ENCODE assay signal across 1 cellular context in genomic region chr12:52243774-52244614, GRCh38.
TF ChIP-seq lines count a peak whose summit lies in the region.

No MANE protein-coding gene starts in this region.

TF ChIP-seq in HepG2, 621 proteins besides CTCF, POLR2A, EP300 and RAD21:
- no peak for TF ChIP-seq E2F2 (CRISPR knock-in tag; IDR thresholded peaks at IDR 0.05; ENCODE audit: borderline replicate concordance)
- TF ChIP-seq PHF8 (CRISPR knock-in tag; IDR thresholded peaks at IDR 0.05), result no peak
- TF ChIP-seq FOSL2 (CRISPR knock-in tag; IDR thresholded peaks at IDR 0.05), result peak; percentile 60
- TF ChIP-seq ZNF282 (IDR thresholded peaks at IDR 0.05; ENCODE audit: partially characterized antibody), result no peak
- TF ChIP-seq ZNF646 (CRISPR knock-in tag; IDR thresholded peaks at IDR 0.05), result no peak
